ENCODE assay signal across 8 cellular contexts in genomic region chr16:8963010-8963824, GRCh38.
DNase-seq lines count a peak whose midpoint lies in the region; ATAC-seq and TF ChIP-seq lines count a peak whose summit lies in the region.

No MANE protein-coding gene starts in this region.

- ATAC-seq in GM18868 (IDR thresholded peaks at IDR 0.05; ENCODE audit: unreplicated experiment) (peak; percentile 2), HG03159 (IDR thresholded peaks at IDR 0.05; ENCODE audit: unreplicated experiment) (no peak)

- H3K27me3 ChIP-seq in muscle layer of duodenum (ENCODE audit: low read depth, low read length) = no peaks in the 10 kb centered on the region

- H3K27ac ChIP-seq in 22Rv1 = peak overlapping the region; percentile 38; the same call in 1 of the 2 replicates
- no peak overlapping the region for H3K27ac ChIP-seq in muscle layer of duodenum (ENCODE audit: low read length)

- H3K4me3 ChIP-seq in choroid plexus epithelial cell (ENCODE audit: low read depth, low read length) = peak overlapping the region; percentile 76
- H3K4me3 ChIP-seq in muscle layer of duodenum (ENCODE audit: low read depth in 1 of 2, low read length in 2 of 2) = peak overlapping the region; percentile 66 to 69

- H3K4me1 ChIP-seq in muscle layer of duodenum (ENCODE audit: control insufficient read depth in 1 of 2, insufficient read depth in 2 of 2, low read length in 2 of 2) = peaks cover 28 to 40% of the 10 kb centered on the region in 2 donors

- no peaks in the 10 kb centered on the region for H3K9me3 ChIP-seq in muscle layer of duodenum (ENCODE audit: control insufficient read depth in 1 of 2, low read length in 2 of 2)

- TF ChIP-seq CTCF in 22Rv1 (IDR thresholded peaks at IDR 0.05) = no peak
- TF ChIP-seq CTCF in choroid plexus epithelial cell (conservative IDR thresholded peaks at IDR 0.05; ENCODE audit: low read depth, low read length) = no peak

- H3K36me3 ChIP-seq in muscle layer of duodenum (ENCODE audit: control insufficient read depth in 1 of 2, insufficient read depth in 2 of 2, low read length in 2 of 2) = no peaks in the 10 kb centered on the region

- DNase-seq in NCI-H146 treated with DMSO at 0.1 percent for 48 hours (lab: John Stamatoyannopoulos, UW; ENCODE audit: unreplicated experiment) = peak; percentile 13
- DNase-seq in choroid plexus epithelial cell (ENCODE audit: low read depth) = no peak
- DNase-seq in NCI-H1092 (lab: John Stamatoyannopoulos, UW) = no peak
- no peak for DNase-seq in foreskin melanocyte
